1 cellular context compared by ENCODE assay signal in genomic region chr16:84139628-84140258, GRCh38.
TF ChIP-seq lines count a peak whose summit lies in the region.

No MANE protein-coding gene starts in this region.

TF ChIP-seq in K562, 482 proteins besides CTCF, POLR2A, EP300 and RAD21 (continued from another document and continues in another):
- TF ChIP-seq, protein P1, sequence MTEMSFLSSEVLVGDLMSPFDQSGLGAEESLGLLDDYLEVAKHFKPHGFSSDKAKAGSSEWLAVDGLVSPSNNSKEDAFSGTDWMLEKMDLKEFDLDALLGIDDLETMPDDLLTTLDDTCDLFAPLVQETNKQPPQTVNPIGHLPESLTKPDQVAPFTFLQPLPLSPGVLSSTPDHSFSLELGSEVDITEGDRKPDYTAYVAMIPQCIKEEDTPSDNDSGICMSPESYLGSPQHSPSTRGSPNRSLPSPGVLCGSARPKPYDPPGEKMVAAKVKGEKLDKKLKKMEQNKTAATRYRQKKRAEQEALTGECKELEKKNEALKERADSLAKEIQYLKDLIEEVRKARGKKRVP (CRISPR knock-in tag; IDR thresholded peaks at IDR 0.05): peak; percentile 91; the same call in 1 of the 2 replicates
- TF ChIP-seq CBX3 (IDR thresholded peaks at IDR 0.05; ENCODE audit: borderline replicate concordance in 1 of 2, low read length in 2 of 2) (no peak), TARDBP (IDR thresholded peaks at IDR 0.05) (no peak), CGGBP1 (CRISPR knock-in tag; IDR thresholded peaks at IDR 0.05) (no peak), FOXP1 (CRISPR knock-in tag; IDR thresholded peaks at IDR 0.05) (0 out of 2 replicates have a peak, but pooled peaks have one; percentile 17), E2F3 (CRISPR knock-in tag; IDR thresholded peaks at IDR 0.05) (no peak), MEF2D (tag; conservative IDR thresholded peaks at IDR 0.05; ENCODE audit: low read depth) (no peak), ZNF79 (CRISPR knock-in tag; IDR thresholded peaks at IDR 0.05; ENCODE audit: low read depth) (no peak), CHD4 (IDR thresholded peaks at IDR 0.05; ENCODE audit: insufficient read depth, insufficient replicate concordance, low read depth, low read length, poor library complexity, severe bottlenecking) (no peak), NBN (IDR thresholded peaks at IDR 0.05; ENCODE audit: low read depth) (peak; percentile 66; the same call in 1 of the 2 replicates), ZBTB12 (CRISPR knock-in tag; IDR thresholded peaks at IDR 0.05) (0 out of 2 replicates have a peak, but pooled peaks have one; percentile 35), CXXC5 (CRISPR knock-in tag; IDR thresholded peaks at IDR 0.05) (peak; percentile 13; the same call in 1 of the 2 replicates), ZNF253 (CRISPR knock-in tag; conservative IDR thresholded peaks at IDR 0.05) (no peak), KAT2B (IDR thresholded peaks at IDR 0.05; ENCODE audit: low read depth, low read length) (no peak), HEY1 (CRISPR knock-in tag; IDR thresholded peaks at IDR 0.05; ENCODE audit: borderline replicate concordance) (no peak), CEBPG (CRISPR knock-in tag; IDR thresholded peaks at IDR 0.05) (no peak; the same call in 1 of the 2 replicates), CEBPG (tag; conservative IDR thresholded peaks at IDR 0.05 in 1 of 2, IDR thresholded peaks at IDR 0.05 in 1 of 2) (peak in 1 of 2 experiments; percentile 79; a peak in 3 of 4 replicates), CEBPB (tag; IDR thresholded peaks at IDR 0.05) (no peak; the same call in 1 of the 2 replicates), TOE1 (IDR thresholded peaks at IDR 0.05; ENCODE audit: borderline replicate concordance) (no peak), TOE1 (CRISPR knock-in tag; IDR thresholded peaks at IDR 0.05; ENCODE audit: borderline replicate concordance, low read depth) (no peak), ZNF395 (CRISPR knock-in tag; IDR thresholded peaks at IDR 0.05) (no peak; the same call in 1 of the 2 replicates), ZNF780A (CRISPR knock-in tag; IDR thresholded peaks at IDR 0.05) (no peak), TCF3 (CRISPR knock-in tag; IDR thresholded peaks at IDR 0.05) (no peak), ZNF146 (CRISPR knock-in tag; IDR thresholded peaks at IDR 0.05; ENCODE audit: unreplicated experiment) (no peak), ZC3H8 (IDR thresholded peaks at IDR 0.05) (no peak), GABPB2 (CRISPR knock-in tag; conservative IDR thresholded peaks at IDR 0.05) (no peak), SRSF1 (IDR thresholded peaks at IDR 0.05; ENCODE audit: low read depth, low read length) (no peak), ZNF717 (CRISPR knock-in tag; IDR thresholded peaks at IDR 0.05) (no peak), RBFOX2 (IDR thresholded peaks at IDR 0.05; ENCODE audit: low read depth, low read length) (peak; percentile 65), ZEB2 (IDR thresholded peaks at IDR 0.05) (no peak), COPS2 (conservative IDR thresholded peaks at IDR 0.05) (no peak), KLF1 (tag; IDR thresholded peaks at IDR 0.05) (no peak), PPARD (CRISPR knock-in tag; IDR thresholded peaks at IDR 0.05) (no peak), GATAD2A (IDR thresholded peaks at IDR 0.05) (no peak), CBFB (CRISPR knock-in tag; IDR thresholded peaks at IDR 0.05) (no peak), MYC (IDR thresholded peaks at IDR 0.05; ENCODE audit: low read depth, low read length) (0 out of 2 replicates have a peak, but pooled peaks have one; percentile 16), MYC (CRISPR knock-in tag; IDR thresholded peaks at IDR 0.05; ENCODE audit: borderline replicate concordance, low read depth) (no peak), ZKSCAN8 (CRISPR knock-in tag; IDR thresholded peaks at IDR 0.05) (peak; percentile 23; the same call in 1 of the 2 replicates), TEAD2 (tag; IDR thresholded peaks at IDR 0.05) (peak; percentile 48; the same call in 1 of the 2 replicates), SAP30 (IDR thresholded peaks at IDR 0.05; ENCODE audit: borderline replicate concordance, insufficient read depth, low read depth, low read length, poor library complexity, severe bottlenecking) (no peak), NFIC (IDR thresholded peaks at IDR 0.05) (no peak), PHB (CRISPR knock-in tag; IDR thresholded peaks at IDR 0.05) (no peak)
- TF ChIP-seq, protein P2, sequence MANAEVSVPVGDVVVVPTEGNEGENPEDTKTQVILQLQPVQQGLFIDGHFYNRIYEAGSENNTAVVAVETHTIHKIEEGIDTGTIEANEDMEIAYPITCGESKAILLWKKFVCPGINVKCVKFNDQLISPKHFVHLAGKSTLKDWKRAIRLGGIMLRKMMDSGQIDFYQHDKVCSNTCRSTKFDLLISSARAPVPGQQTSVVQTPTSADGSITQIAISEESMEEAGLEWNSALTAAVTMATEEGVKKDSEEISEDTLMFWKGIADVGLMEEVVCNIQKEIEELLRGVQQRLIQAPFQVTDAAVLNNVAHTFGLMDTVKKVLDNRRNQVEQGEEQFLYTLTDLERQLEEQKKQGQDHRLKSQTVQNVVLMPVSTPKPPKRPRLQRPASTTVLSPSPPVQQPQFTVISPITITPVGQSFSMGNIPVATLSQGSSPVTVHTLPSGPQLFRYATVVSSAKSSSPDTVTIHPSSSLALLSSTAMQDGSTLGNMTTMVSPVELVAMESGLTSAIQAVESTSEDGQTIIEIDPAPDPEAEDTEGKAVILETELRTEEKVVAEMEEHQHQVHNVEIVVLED (CRISPR knock-in tag; IDR thresholded peaks at IDR 0.05): no peak
- TF ChIP-seq, protein P3, sequence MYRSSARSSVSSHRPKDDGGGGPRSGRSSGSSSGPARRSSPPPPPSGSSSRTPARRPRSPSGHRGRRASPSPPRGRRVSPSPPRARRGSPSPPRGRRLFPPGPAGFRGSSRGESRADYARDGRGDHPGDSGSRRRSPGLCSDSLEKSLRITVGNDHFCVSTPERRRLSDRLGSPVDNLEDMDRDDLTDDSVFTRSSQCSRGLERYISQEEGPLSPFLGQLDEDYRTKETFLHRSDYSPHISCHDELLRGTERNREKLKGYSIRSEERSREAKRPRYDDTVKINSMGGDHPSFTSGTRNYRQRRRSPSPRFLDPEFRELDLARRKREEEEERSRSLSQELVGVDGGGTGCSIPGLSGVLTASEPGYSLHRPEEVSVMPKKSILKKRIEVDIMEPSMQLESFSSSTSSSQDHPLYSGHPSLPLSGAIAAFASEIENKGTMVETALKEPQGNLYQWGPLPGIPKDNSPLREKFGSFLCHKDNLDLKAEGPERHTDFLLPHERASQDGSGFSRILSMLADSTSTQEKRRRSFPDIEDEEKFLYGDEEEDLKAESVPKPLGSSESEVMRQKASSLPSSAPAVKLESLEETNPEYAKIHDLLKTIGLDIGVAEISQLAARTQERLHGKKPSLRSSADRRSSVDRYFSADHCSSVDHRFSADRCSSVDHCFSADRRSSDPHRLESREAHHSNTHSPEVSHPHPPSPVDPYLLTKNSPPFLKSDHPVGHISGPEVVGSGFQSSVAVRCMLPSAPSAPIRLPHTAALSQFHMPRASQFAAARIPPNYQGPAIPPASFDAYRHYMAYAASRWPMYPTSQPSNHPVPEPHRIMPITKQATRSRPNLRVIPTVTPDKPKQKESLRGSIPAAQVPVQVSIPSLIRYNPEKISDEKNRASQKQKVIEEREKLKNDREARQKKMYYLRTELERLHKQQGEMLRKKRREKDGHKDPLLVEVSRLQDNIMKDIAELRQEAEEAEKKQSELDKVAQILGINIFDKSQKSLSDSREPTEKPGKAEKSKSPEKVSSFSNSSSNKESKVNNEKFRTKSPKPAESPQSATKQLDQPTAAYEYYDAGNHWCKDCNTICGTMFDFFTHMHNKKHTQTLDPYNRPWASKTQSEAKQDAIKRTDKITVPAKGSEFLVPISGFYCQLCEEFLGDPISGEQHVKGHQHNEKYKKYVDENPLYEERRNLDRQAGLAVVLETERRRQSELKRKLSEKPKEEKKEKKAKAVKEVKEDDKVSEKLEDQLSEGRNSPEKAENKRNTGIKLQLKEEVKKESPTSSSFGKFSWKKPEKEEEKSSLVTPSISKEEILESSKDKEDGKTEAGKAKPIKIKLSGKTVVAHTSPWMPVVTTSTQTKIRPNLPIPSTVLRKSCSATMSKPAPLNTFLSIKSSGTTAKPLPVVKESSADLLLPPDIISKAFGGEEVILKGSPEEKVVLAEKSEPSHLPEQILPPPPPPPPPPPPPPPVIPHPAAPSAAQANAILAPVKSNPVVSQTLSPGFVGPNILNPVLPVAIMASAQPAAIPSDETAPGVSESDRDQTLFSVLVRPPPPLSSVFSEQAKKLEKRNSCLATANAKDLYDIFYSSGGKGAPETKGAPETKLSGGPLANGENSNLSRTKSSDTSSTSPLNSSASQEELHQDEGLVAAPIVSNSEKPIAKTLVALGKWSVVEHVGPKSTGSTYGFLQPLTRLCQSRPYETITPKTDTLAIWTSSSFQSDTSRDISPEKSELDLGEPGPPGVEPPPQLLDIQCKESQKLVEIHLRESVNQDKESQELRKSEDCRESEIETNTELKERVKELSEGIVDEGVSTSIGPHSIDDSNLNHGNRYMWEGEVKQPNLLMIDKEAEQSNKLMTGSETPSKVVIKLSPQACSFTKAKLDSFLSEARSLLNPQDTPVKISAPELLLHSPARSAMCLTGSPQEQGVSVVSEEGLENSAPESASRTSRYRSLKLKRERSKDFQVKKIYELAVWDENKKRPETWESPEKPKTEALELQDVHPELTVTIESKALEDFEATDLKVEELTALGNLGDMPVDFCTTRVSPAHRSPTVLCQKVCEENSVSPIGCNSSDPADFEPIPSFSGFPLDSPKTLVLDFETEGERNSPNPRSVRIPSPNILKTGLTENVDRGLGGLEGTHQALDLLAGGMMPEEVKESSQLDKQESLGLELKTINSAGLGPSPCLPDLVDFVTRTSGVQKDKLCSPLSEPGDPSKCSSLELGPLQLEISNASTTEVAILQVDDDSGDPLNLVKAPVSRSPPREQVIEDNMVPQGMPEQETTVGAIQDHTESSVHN (IDR thresholded peaks at IDR 0.05; ENCODE audit: borderline replicate concordance in 1 of 2, low read depth in 1 of 2): no peak; a peak in 1 of 4 replicates
- TF ChIP-seq, protein P4, sequence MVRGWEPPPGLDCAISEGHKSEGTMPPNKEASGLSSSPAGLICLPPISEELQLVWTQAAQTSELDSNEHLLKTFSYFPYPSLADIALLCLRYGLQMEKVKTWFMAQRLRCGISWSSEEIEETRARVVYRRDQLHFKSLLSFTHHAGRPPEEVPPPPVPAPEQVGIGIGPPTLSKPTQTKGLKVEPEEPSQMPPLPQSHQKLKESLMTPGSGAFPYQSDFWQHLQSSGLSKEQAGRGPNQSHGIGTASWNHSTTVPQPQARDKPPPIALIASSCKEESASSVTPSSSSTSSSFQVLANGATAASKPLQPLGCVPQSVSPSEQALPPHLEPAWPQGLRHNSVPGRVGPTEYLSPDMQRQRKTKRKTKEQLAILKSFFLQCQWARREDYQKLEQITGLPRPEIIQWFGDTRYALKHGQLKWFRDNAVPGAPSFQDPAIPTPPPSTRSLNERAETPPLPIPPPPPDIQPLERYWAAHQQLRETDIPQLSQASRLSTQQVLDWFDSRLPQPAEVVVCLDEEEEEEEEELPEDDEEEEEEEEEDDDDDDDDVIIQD (CRISPR knock-in tag; IDR thresholded peaks at IDR 0.05): no peak
- TF ChIP-seq, protein P5, sequence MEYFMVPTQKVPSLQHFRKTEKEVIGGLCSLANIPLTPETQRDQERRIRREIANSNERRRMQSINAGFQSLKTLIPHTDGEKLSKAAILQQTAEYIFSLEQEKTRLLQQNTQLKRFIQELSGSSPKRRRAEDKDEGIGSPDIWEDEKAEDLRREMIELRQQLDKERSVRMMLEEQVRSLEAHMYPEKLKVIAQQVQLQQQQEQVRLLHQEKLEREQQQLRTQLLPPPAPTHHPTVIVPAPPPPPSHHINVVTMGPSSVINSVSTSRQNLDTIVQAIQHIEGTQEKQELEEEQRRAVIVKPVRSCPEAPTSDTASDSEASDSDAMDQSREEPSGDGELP (CRISPR knock-in tag; IDR thresholded peaks at IDR 0.05; ENCODE audit: borderline replicate concordance): no peak
- TF ChIP-seq, protein P6, sequence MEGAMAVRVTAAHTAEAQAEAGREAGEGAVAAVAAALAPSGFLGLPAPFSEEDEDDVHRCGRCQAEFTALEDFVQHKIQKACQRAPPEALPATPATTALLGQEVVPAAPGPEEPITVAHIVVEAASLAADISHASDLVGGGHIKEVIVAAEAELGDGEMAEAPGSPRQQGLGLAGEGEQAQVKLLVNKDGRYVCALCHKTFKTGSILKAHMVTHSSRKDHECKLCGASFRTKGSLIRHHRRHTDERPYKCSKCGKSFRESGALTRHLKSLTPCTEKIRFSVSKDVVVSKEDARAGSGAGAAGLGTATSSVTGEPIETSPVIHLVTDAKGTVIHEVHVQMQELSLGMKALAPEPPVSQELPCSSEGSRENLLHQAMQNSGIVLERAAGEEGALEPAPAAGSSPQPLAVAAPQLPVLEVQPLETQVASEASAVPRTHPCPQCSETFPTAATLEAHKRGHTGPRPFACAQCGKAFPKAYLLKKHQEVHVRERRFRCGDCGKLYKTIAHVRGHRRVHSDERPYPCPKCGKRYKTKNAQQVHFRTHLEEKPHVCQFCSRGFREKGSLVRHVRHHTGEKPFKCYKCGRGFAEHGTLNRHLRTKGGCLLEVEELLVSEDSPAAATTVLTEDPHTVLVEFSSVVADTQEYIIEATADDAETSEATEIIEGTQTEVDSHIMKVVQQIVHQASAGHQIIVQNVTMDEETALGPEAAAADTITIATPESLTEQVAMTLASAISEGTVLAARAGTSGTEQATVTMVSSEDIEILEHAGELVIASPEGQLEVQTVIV (CRISPR knock-in tag; IDR thresholded peaks at IDR 0.05; ENCODE audit: borderline replicate concordance): no peak
- TF ChIP-seq, protein P7, sequence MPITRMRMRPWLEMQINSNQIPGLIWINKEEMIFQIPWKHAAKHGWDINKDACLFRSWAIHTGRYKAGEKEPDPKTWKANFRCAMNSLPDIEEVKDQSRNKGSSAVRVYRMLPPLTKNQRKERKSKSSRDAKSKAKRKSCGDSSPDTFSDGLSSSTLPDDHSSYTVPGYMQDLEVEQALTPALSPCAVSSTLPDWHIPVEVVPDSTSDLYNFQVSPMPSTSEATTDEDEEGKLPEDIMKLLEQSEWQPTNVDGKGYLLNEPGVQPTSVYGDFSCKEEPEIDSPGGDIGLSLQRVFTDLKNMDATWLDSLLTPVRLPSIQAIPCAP (CRISPR knock-in tag; IDR thresholded peaks at IDR 0.05; ENCODE audit: borderline replicate concordance): no peak
